14 cellular contexts compared by ENCODE assay signal in genomic region chr20:6730929-6731328, GRCh38. TPM values are rescaled to one million over a fixed set of nuclear protein-coding genes. Genes with fewer than 3 reads are reported as not detected.
DNase-seq lines count a peak whose midpoint lies in the region; ATAC-seq and FAIRE-seq lines count a peak whose summit lies in the region.
"Had no signal": no experiment of that assay in that cellular context is flagged by ENCODE, and none has a peak within 500 bp of the region (broad histone marks: within the 10 kb centered on the region; RNA-seq: fewer than 3 reads in every experiment).

No MANE protein-coding gene starts in this region.

- no peak for FAIRE-seq in small intestine (lab: Jason Lieb, UNC)
- FAIRE-seq: A549, GM18507 had no signal

- ATAC-seq in HG03175 (IDR thresholded peaks at IDR 0.05; ENCODE audit: unreplicated experiment) = no peak
- ATAC-seq: A549 had no signal

- no CpG with 5 or more reads among the region's 2 CpGs for WGBS in mesendoderm (ENCODE audit: extremely low coverage, insufficient coverage, low lambda C conversion rate)
- WGBS in small intestine, 3 donors = 6 to 55% (median 37%) methylated on average over 2 of the region's 2 CpGs

- no peak overlapping the region for H3K23ac ChIP-seq in mesendoderm (ENCODE audit: low read length)

- no peak overlapping the region for H2AK5ac ChIP-seq in mesendoderm (ENCODE audit: low read length)

- DNase-seq in mesendoderm (no peak), small intestine (peak; percentile 72), foreskin melanocyte (no peak), EL (no peak)
- DNase-seq: CD4-positive, CD25-positive, alpha-beta regulatory T cell; DMS53; GM23248; H7 had no signal

- H4K8ac ChIP-seq in mesendoderm (ENCODE audit: low read depth, low read length) = no peak overlapping the region

- H3K36me3 ChIP-seq in BLaER1 (no peaks in the 10 kb centered on the region), mesendoderm (ENCODE audit: control insufficient read depth, insufficient read depth, low read length) (no peaks in the 10 kb centered on the region), small intestine (ENCODE audit: control insufficient read depth in 2 of 2, insufficient read depth in 2 of 2, low read length in 2 of 2) (no peaks in the 10 kb centered on the region)
- no peaks in the 10 kb centered on the region for H3K36me3 ChIP-seq in BLaER1 treated with 17β-estradiol and CSF1 and Interleukin-3, amounts not matched to agents 10 nM and 100 nM

- H4K5ac ChIP-seq in mesendoderm (ENCODE audit: low read length) = no peak overlapping the region

- H3K27me3 ChIP-seq in BLaER1 = no peaks in the 10 kb centered on the region
- no peaks in the 10 kb centered on the region for H3K27me3 ChIP-seq in BLaER1 treated with 17β-estradiol and CSF1 and Interleukin-3, amounts not matched to agents 10 nM and 100 nM
- H3K27me3 ChIP-seq in mesendoderm (ENCODE audit: insufficient read depth, low read length, poor library complexity) = no peaks in the 10 kb centered on the region
- no peaks in the 10 kb centered on the region for H3K27me3 ChIP-seq in small intestine (ENCODE audit: control insufficient read depth in 2 of 2, insufficient read depth in 2 of 2, low read length in 2 of 2)

- H3K9me3 ChIP-seq in BLaER1 = peaks cover 11% of the 10 kb centered on the region; the same call in 1 of the 2 replicates
- peaks cover 0 to 24% (median 9%) of the 10 kb centered on the region in 11 experiments; a peak in 12 of 22 replicates for H3K9me3 ChIP-seq in BLaER1 treated with 17β-estradiol and CSF1 and Interleukin-3, amounts not matched to agents 10 nM and 100 nM (replicated peaks in 1 of 11)
- H3K9me3 ChIP-seq in small intestine (ENCODE audit: control insufficient read depth, low read depth) = no peaks in the 10 kb centered on the region
- H3K9me3 ChIP-seq: A549 had no signal

- H2BK5ac ChIP-seq in mesendoderm (ENCODE audit: low read length) = no peak overlapping the region

- H2BK15ac ChIP-seq in mesendoderm (replicated peaks; ENCODE audit: low read depth) = no peak overlapping the region

- H3K9ac ChIP-seq in BLaER1 (no peak overlapping the region), mesendoderm (ENCODE audit: low read length) (no peak overlapping the region)
- no peak overlapping the region for H3K9ac ChIP-seq in BLaER1 treated with 17β-estradiol and CSF1 and Interleukin-3, amounts not matched to agents 10 nM and 100 nM
- H3K9ac ChIP-seq: GM23248 had no signal

- H2BK120ac ChIP-seq in mesendoderm (ENCODE audit: low read depth, low read length) = no peak overlapping the region

- H3K4me1 ChIP-seq in BLaER1 (peaks cover 17% of the 10 kb centered on the region), mesendoderm (ENCODE audit: control insufficient read depth, low read depth, low read length) (peaks cover 2% of the 10 kb centered on the region), small intestine (ENCODE audit: control insufficient read depth in 2 of 2, insufficient read depth in 1 of 2, low read depth in 1 of 2, low read length in 1 of 2) (peaks cover 0 to 4% of the 10 kb centered on the region in 2 donors)
- H3K4me1 ChIP-seq in BLaER1 treated with 17β-estradiol and CSF1 and Interleukin-3, amounts not matched to agents 10 nM and 100 nM = peaks cover 0 to 14% (median 7%) of the 10 kb centered on the region in 10 experiments; a peak in 8 of 20 replicates
- H3K4me1 ChIP-seq: A549 had no signal

- peak overlapping the region; percentile 57 for H3K4me2 ChIP-seq in BLaER1
- peak overlapping the region in 7 of 11 experiments; percentile 31 to 58 (median 40); a peak in 10 of 22 replicates for H3K4me2 ChIP-seq in BLaER1 treated with 17β-estradiol and CSF1 and Interleukin-3, amounts not matched to agents 10 nM and 100 nM
- no peak overlapping the region for H3K4me2 ChIP-seq in mesendoderm (ENCODE audit: low read length)
- H3K4me2 ChIP-seq: A549 had no signal

- no peak overlapping the region for H3K56ac ChIP-seq in mesendoderm (ENCODE audit: low read length)

- H3K79me1 ChIP-seq in mesendoderm (ENCODE audit: low read length) = no peaks in the 10 kb centered on the region

- no peaks in the 10 kb centered on the region for H3K79me2 ChIP-seq in mesendoderm (ENCODE audit: control insufficient read depth, insufficient read depth, low read length)

- no peak overlapping the region for H3K4me3 ChIP-seq in BLaER1
- H3K4me3 ChIP-seq in BLaER1 treated with 17β-estradiol and CSF1 and Interleukin-3, amounts not matched to agents 10 nM and 100 nM = no peak overlapping the region
- no peak overlapping the region for H3K4me3 ChIP-seq in mesendoderm (ENCODE audit: low read length)
- no peak overlapping the region for H3K4me3 ChIP-seq in small intestine (ENCODE audit: low read depth in 1 of 2, low read length in 2 of 2)
- H3K4me3 ChIP-seq: A549, GM23248 had no signal

- H3K27ac ChIP-seq in BLaER1 = no peak overlapping the region
- no peak overlapping the region for H3K27ac ChIP-seq in BLaER1 treated with 17β-estradiol and CSF1 and Interleukin-3, amounts not matched to agents 10 nM and 100 nM
- H3K27ac ChIP-seq in mesendoderm (ENCODE audit: low read depth, low read length) = no peak overlapping the region
- no peak overlapping the region for H3K27ac ChIP-seq in small intestine (ENCODE audit: low read depth in 1 of 2, low read length in 1 of 2)
- H3K27ac ChIP-seq: A549, GM23248 had no signal

- no peaks in the 10 kb centered on the region for H4K20me1 ChIP-seq in BLaER1
- no peaks in the 10 kb centered on the region for H4K20me1 ChIP-seq in BLaER1 treated with 17β-estradiol and CSF1 and Interleukin-3, amounts not matched to agents 10 nM and 100 nM

- peak overlapping the region; percentile 41 for H3K18ac ChIP-seq in mesendoderm (ENCODE audit: low read length)

- no peak overlapping the region for H3K4ac ChIP-seq in mesendoderm (ENCODE audit: low read depth, low read length)

RNA-seq across cellular contexts. Expression of gene BMP2, which starts 36.6 kb away (rescaled TPM):
- 50.4 TPM for polyA plus RNA-seq in mesendoderm (2013, experiment 1 of 2)
- polyA plus RNA-seq in mesendoderm (2013, experiment 2 of 2) = 47.1 TPM
- 10 to 100 TPM in 1 of 3 donors, 1 to 10 TPM in 2; 4.9 to 16.8 (median 6.5) TPM for polyA plus RNA-seq in small intestine
- polyA plus RNA-seq: CD4-positive, CD25-positive, alpha-beta regulatory T cell; IgD-negative memory B cell had no signal
